32 cellular contexts compared by ENCODE assay signal in the genomic region with DNA sequence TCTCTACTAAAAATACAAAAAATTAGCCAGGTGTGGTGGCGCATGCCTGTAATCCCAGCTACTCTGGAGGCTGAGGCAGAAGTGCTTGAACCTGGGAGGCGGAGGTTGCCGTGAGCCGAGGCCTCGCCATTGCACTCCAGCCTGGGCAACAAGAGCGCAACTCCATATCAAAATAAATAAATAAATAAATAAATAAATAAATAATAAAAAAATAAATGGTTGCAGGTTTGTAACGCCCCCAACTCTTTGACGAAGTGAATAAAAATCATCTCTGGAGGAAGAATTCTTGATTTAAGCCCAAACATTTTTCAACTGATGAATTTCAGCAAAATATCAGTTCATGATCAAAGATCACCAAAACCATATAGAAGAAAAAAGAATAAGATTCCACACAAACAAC. TPM values are rescaled to one million over a fixed set of nuclear protein-coding genes. Genes with fewer than 3 reads are reported as not detected.
"Had no signal": no experiment of that assay in that cellular context is flagged by ENCODE, and none has a peak within 500 bp of the region (broad histone marks: within the 10 kb centered on the region; RNA-seq: fewer than 3 reads in every experiment).

No MANE protein-coding gene starts in this region.

- ATAC-seq: effector memory CD8-positive, alpha-beta T cell; esophagus mucosa; foreskin keratinocyte; gastrocnemius medialis; gastroesophageal sphincter; heart left ventricle; heart right ventricle had no signal

- H3K36me3 ChIP-seq: colonic mucosa, esophagus muscularis mucosa, esophagus squamous epithelium, gastrocnemius medialis, gastroesophageal sphincter, heart left ventricle, heart right ventricle had no signal

- H3K4me1 ChIP-seq: colonic mucosa, esophagus muscularis mucosa, esophagus squamous epithelium, gastrocnemius medialis, gastroesophageal sphincter, heart left ventricle, heart right ventricle had no signal

- H2AFZ ChIP-seq: hepatocyte had no signal

- H3K4me1 Mint-ChIP-seq: endodermal cell had no signal

- H3K4me3 Mint-ChIP-seq: dendritic cell treated with granulocyte-macrophage colony-stimulating factor and Interleukin-4, amounts not matched to agents 40 ng/mL and 50 ng/mL, for 4 days; effector memory CD8-positive, alpha-beta T cell; endodermal cell had no signal

- H3K79me2 ChIP-seq: hepatocyte had no signal

- H3K4me2 ChIP-seq: hepatocyte had no signal

- H3K27ac ChIP-seq: colonic mucosa, coronary artery, dorsolateral prefrontal cortex, epithelial cell of prostate, esophagus muscularis mucosa, esophagus squamous epithelium, foreskin keratinocyte, gastrocnemius medialis, gastroesophageal sphincter, heart left ventricle, heart right ventricle, hepatocyte had no signal

- H3K27me3 ChIP-seq: colonic mucosa, foreskin keratinocyte, gastrocnemius medialis had no signal

- H3K4me3 ChIP-seq: colonic mucosa, coronary artery, dorsolateral prefrontal cortex, esophagus muscularis mucosa, esophagus squamous epithelium, gastrocnemius medialis, gastroesophageal sphincter, heart left ventricle, heart right ventricle, hepatocyte had no signal

- H3K27me3 Mint-ChIP-seq: dendritic cell treated with granulocyte-macrophage colony-stimulating factor and Interleukin-4, amounts not matched to agents 40 ng/mL and 50 ng/mL, for 4 days had no signal

- DNase-seq: colonic mucosa; cortex of kidney; dermis blood vessel endothelial cell; dorsolateral prefrontal cortex; effector CD4-positive, alpha-beta T cell; effector CD8-positive, alpha-beta T cell; effector memory CD4-positive, alpha-beta T cell; effector memory CD8-positive, alpha-beta T cell; endodermal cell; erythroblast; esophagus squamous epithelium; foreskin fibroblast; foreskin keratinocyte; foreskin melanocyte; gastrocnemius medialis; glutamatergic neuron; head of caudate nucleus; heart left ventricle; heart right ventricle had no signal

- H3K9me3 ChIP-seq: colonic mucosa, esophagus muscularis mucosa, esophagus squamous epithelium, gastrocnemius medialis, gastroesophageal sphincter, heart left ventricle, heart right ventricle had no signal

- FAIRE-seq: endometrium, endothelial cell of umbilical vein, frontal cortex had no signal

- H3K9me3 Mint-ChIP-seq: dendritic cell treated with granulocyte-macrophage colony-stimulating factor and Interleukin-4, amounts not matched to agents 40 ng/mL and 50 ng/mL, for 4 days; effector memory CD8-positive, alpha-beta T cell; endodermal cell had no signal

- H3K27ac Mint-ChIP-seq: dendritic cell treated with granulocyte-macrophage colony-stimulating factor and Interleukin-4, amounts not matched to agents 40 ng/mL and 50 ng/mL, for 4 days; effector memory CD8-positive, alpha-beta T cell; endodermal cell had no signal

RNA-seq across cellular contexts. Expression of a gene that starts 32.1 kb away (rescaled TPM):
- total RNA-seq: endodermal cell, epithelial cell of proximal tubule, fibroblast of lung, fibroblast of villous mesenchyme, foreskin keratinocyte had no signal
- polyA plus RNA-seq: fibroblast of lung, foreskin keratinocyte had no signal
